In the genomic region with DNA sequence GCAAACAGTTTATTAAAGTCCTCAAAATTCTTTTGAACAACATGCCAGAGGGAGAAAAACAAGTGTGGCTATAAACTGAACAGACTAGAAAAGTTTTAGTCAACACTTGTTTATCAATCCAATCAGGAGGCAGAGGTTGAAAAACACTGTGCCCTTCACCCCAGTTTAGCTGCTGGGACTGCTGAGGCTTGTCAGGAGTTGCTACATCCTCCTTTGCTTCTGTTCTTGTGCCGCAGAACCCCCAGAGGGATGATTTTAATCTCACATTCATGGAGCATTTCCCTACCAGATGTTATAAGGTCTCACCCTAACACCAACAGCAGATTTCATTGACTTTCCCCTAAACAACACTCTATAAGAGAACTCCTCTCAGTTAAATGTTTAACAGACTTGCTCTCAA, we compare ENCODE assay signal across 27 cellular contexts.
"Had no signal": no experiment of that assay in that cellular context is flagged by ENCODE, and none has a peak within 500 bp of the region (broad histone marks: within the 10 kb centered on the region; RNA-seq: fewer than 3 reads in every experiment).

No MANE protein-coding gene starts in this region.

- ATAC-seq: activated CD8-positive, alpha-beta T cell treated with anti-CD3 and anti-CD28 coated beads, Interleukin-2, amount 10 ng/mL, durations not matched to agents 7 days and 5 days; activated T-cell treated with anti-CD3 and anti-CD28 coated beads, Interleukin-2, amount 50 U/mL, for 72 hours; gastrocnemius medialis; heart right ventricle; left lung; mucosa of descending colon; naive thymus-derived CD8-positive, alpha-beta T cell; stimulated activated memory B cell treated with anti-CD40 and anti-IgM and Interleukin-4, amounts not matched to agents 10 μg/mL and 1 μg/mL and 100 μg/mL, for 72 hours had no signal

- H3K4me1 Mint-ChIP-seq: activated CD4-positive, alpha-beta T cell treated with anti-CD3 and anti-CD28 coated beads, Interleukin-2, amount 10 ng/mL, durations not matched to agents 24 days and 14 days; activated naive CD8-positive, alpha-beta T cell treated with anti-CD3 and anti-CD28 coated beads, Interleukin-2, amount 10 ng/mL, durations not matched to agents 7 days and 5 days; stimulated activated memory B cell treated with anti-CD40 and anti-IgM and Interleukin-4, amounts not matched to agents 10 μg/mL and 1 μg/mL and 100 μg/mL, for 72 hours had no signal

- H3K27ac Mint-ChIP-seq: activated CD4-positive, alpha-beta T cell treated with anti-CD3 and anti-CD28 coated beads, Interleukin-2, amount 10 ng/mL, durations not matched to agents 24 days and 14 days; activated CD8-positive, alpha-beta T cell treated with anti-CD3 and anti-CD28 coated beads, Interleukin-2, amount 10 ng/mL, durations not matched to agents 7 days and 5 days; activated naive CD8-positive, alpha-beta T cell treated with anti-CD3 and anti-CD28 coated beads, Interleukin-2, amount 10 ng/mL, durations not matched to agents 7 days and 5 days; activated T-cell treated with anti-CD3 and anti-CD28 coated beads, Interleukin-2, amount 50 U/mL, for 72 hours; brain; progenitor cell of endocrine pancreas; stimulated activated memory B cell treated with anti-CD40 and anti-IgM and Interleukin-4, amounts not matched to agents 10 μg/mL and 1 μg/mL and 100 μg/mL, for 72 hours had no signal

- H3K4me3 Mint-ChIP-seq: activated CD4-positive, alpha-beta T cell treated with anti-CD3 and anti-CD28 coated beads, Interleukin-2, amount 10 ng/mL, durations not matched to agents 24 days and 14 days; activated CD8-positive, alpha-beta T cell treated with anti-CD3 and anti-CD28 coated beads, Interleukin-2, amount 10 ng/mL, durations not matched to agents 7 days and 5 days; activated naive CD8-positive, alpha-beta T cell treated with anti-CD3 and anti-CD28 coated beads, Interleukin-2, amount 10 ng/mL, durations not matched to agents 7 days and 5 days; activated T-cell treated with anti-CD3 and anti-CD28 coated beads, Interleukin-2, amount 50 U/mL, for 72 hours; brain; central memory CD8-positive, alpha-beta T cell; memory B cell; naive thymus-derived CD8-positive, alpha-beta T cell; stimulated activated memory B cell treated with anti-CD40 and anti-IgM and Interleukin-4, amounts not matched to agents 10 μg/mL and 1 μg/mL and 100 μg/mL, for 72 hours had no signal

- FAIRE-seq: endothelial cell of umbilical vein, islet of Langerhans, TTC549 had no signal

- H3K4me3 ChIP-seq: coronary artery, gastrocnemius medialis, heart right ventricle, left lung, mucosa of descending colon, right atrium auricular region, transverse colon had no signal

- H3K27me3 Mint-ChIP-seq: activated CD4-positive, alpha-beta T cell treated with anti-CD3 and anti-CD28 coated beads, Interleukin-2, amount 10 ng/mL, durations not matched to agents 24 days and 14 days; brain; central memory CD8-positive, alpha-beta T cell; memory B cell; naive thymus-derived CD8-positive, alpha-beta T cell; progenitor cell of endocrine pancreas; stimulated activated memory B cell treated with anti-CD40 and anti-IgM and Interleukin-4, amounts not matched to agents 10 μg/mL and 1 μg/mL and 100 μg/mL, for 72 hours had no signal

- DNase-seq: activated CD4-positive, alpha-beta T cell treated with anti-CD3 and anti-CD28 coated beads, Interleukin-2, amount 10 ng/mL, durations not matched to agents 24 days and 14 days; activated CD4-positive, CD25-positive, alpha-beta regulatory T cell; activated CD8-positive, alpha-beta memory T cell treated with anti-CD3 and anti-CD28 coated beads, Interleukin-2, amount 50 U/mL, for 4 hours; activated CD8-positive, alpha-beta T cell treated with anti-CD3 and anti-CD28 coated beads, Interleukin-2, amount 10 ng/mL, durations not matched to agents 7 days and 5 days; activated naive CD4-positive, alpha-beta T cell; activated naive CD8-positive, alpha-beta T cell treated with anti-CD3 and anti-CD28 coated beads, Interleukin-2, amount 10 ng/mL, durations not matched to agents 7 days and 5 days; activated T-cell treated with anti-CD3 and anti-CD28 coated beads, Interleukin-2, amount 50 U/mL, for 72 hours; effector CD4-positive, alpha-beta T cell; gastrocnemius medialis; heart right ventricle; left lung; mucosa of descending colon; naive thymus-derived CD8-positive, alpha-beta T cell; occipital lobe; stimulated activated CD4-positive, alpha-beta T cell treated with anti-CD3 and anti-CD28 coated beads, Interleukin-2, amount 100 ng/mL, for 48 hours; T-helper 2 cell; transverse colon had no signal

- H3K27ac ChIP-seq: coronary artery, gastrocnemius medialis, heart right ventricle, left lung, right atrium auricular region, transverse colon had no signal

- H3K9me3 ChIP-seq: gastrocnemius medialis, heart right ventricle, left lung, mucosa of descending colon, right atrium auricular region, transverse colon had no signal

- H3K36me3 Mint-ChIP-seq: brain had no signal

- H3K4me1 ChIP-seq: gastrocnemius medialis, heart right ventricle, left lung, right atrium auricular region had no signal

- H3K9me3 Mint-ChIP-seq: activated CD4-positive, alpha-beta T cell treated with anti-CD3 and anti-CD28 coated beads, Interleukin-2, amount 10 ng/mL, durations not matched to agents 24 days and 14 days; activated naive CD8-positive, alpha-beta T cell treated with anti-CD3 and anti-CD28 coated beads, Interleukin-2, amount 10 ng/mL, durations not matched to agents 7 days and 5 days; activated T-cell treated with anti-CD3 and anti-CD28 coated beads, Interleukin-2, amount 50 U/mL, for 72 hours; brain; central memory CD8-positive, alpha-beta T cell; memory B cell; naive thymus-derived CD8-positive, alpha-beta T cell; stimulated activated memory B cell treated with anti-CD40 and anti-IgM and Interleukin-4, amounts not matched to agents 10 μg/mL and 1 μg/mL and 100 μg/mL, for 72 hours had no signal
